In genomic region chr3:148289159-148289558, GRCh38 we compare ENCODE assay signal across 12 cellular contexts.
"Had no signal": no experiment of that assay in that cellular context is flagged by ENCODE, and none has a peak within 500 bp of the region (broad histone marks: within the 10 kb centered on the region; RNA-seq: fewer than 3 reads in every experiment).

No MANE protein-coding gene starts in this region.

- DNase-seq: dorsolateral prefrontal cortex; effector CD4-positive, alpha-beta T cell; head of caudate nucleus; naive B cell; pancreas; stimulated activated CD4-positive, alpha-beta T cell treated with anti-CD3 and anti-CD28 coated beads, Interleukin-12 subunit alpha, Interleukin-12 subunit beta, amount 100 ng/mL, for 4 hours; stimulated activated CD4-positive, alpha-beta T cell treated with anti-CD3 and anti-CD28 coated beads, Interleukin-1b, Interleukin-23, amount 100 ng/mL, for 48 hours; stimulated activated CD4-positive, alpha-beta T cell treated with anti-CD3 and anti-CD28 coated beads, Interleukin-4, amount 100 ng/mL, for 1 hour; stimulated activated naive CD4-positive, alpha-beta T cell treated with Interleukin-2 at 50 U/mL for 16 hours; stomach; thyroid gland; trophoblast cell had no signal
